In the genomic region with DNA sequence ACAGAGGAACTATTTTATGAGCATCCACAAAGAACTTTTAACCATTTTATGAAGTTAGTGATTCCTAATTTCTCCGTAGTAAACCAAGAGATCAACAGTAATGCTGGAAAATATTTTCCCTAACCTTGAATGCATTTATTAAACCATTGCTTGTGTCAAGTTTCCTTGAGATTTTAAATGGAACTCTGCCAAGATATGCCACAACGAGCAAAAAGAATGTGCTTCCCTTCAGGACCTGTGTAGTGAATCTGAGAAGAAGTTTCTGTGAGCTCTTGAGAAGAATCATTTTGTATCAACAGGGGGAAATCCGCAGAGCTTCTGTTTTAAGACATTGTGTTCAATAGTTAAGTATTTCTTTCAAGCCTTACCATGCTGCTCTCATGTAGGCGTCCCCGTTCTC, we compare ENCODE assay signal across 21 cellular contexts.
"Had no signal": no experiment of that assay in that cellular context is flagged by ENCODE, and none has a peak within 500 bp of the region (broad histone marks: within the 10 kb centered on the region; RNA-seq: fewer than 3 reads in every experiment).

No MANE protein-coding gene starts in this region.

- H3K27me3 ChIP-seq: pancreas had no signal

- H3K9me3 ChIP-seq: pancreas had no signal

- DNase-seq: activated CD4-positive, alpha-beta memory T cell treated with anti-CD3 and anti-CD28 coated beads, Interleukin-2, amount 10 ng/mL, durations not matched to agents 7 days and 5 days; activated CD4-positive, alpha-beta T cell treated with anti-CD3 and anti-CD28 coated beads for 48 hours; activated CD4-positive, CD25-positive, alpha-beta regulatory T cell; activated naive CD4-positive, alpha-beta T cell; activated naive CD8-positive, alpha-beta T cell treated with anti-CD3 and anti-CD28 coated beads for 36 hours; activated T-cell treated with anti-CD3 and anti-CD28 coated beads, Interleukin-2, amount 50 U/mL, for 1 hour; amygdala; effector memory CD4-positive, alpha-beta T cell; mesendoderm; naive thymus-derived CD8-positive, alpha-beta T cell; pancreas; stimulated activated CD4-positive, alpha-beta T cell treated with anti-CD3 and anti-CD28 coated beads, Interleukin-4, amount 100 ng/mL, for 1 hour; stimulated activated naive CD8-positive, alpha-beta T cell treated with anti-CD3 and anti-CD28 coated beads, Interleukin-15, amount 100 ng/mL, for 72 hours; T-helper 1 cell; T-helper 9 cell had no signal

- FAIRE-seq: frontal cortex, pancreas had no signal

- H3K36me3 ChIP-seq: pancreas had no signal

- H3K27ac ChIP-seq: pancreas had no signal

- H3K4me3 Mint-ChIP-seq: activated CD4-positive, alpha-beta memory T cell treated with anti-CD3 and anti-CD28 coated beads, Interleukin-2, amount 10 ng/mL, durations not matched to agents 7 days and 5 days; activated naive CD8-positive, alpha-beta T cell treated with anti-CD3 and anti-CD28 coated beads for 36 hours; activated T-helper 17 cell treated with anti-CD3 and anti-CD28 coated beads, Interleukin-2, amount 50 U/mL, for 72 hours; dendritic cell treated with granulocyte-macrophage colony-stimulating factor and Interleukin-4, amounts not matched to agents 40 ng/mL and 50 ng/mL, for 4 days; naive thymus-derived CD8-positive, alpha-beta T cell; stimulated activated naive CD8-positive, alpha-beta T cell treated with anti-CD3 and anti-CD28 coated beads, Interleukin-15, amount 100 ng/mL, for 72 hours; type B pancreatic cell had no signal

- H3K27me3 Mint-ChIP-seq: activated CD4-positive, alpha-beta memory T cell treated with anti-CD3 and anti-CD28 coated beads, Interleukin-2, amount 10 ng/mL, durations not matched to agents 7 days and 5 days; activated naive CD8-positive, alpha-beta T cell treated with anti-CD3 and anti-CD28 coated beads for 36 hours; activated T-helper 17 cell treated with anti-CD3 and anti-CD28 coated beads, Interleukin-2, amount 50 U/mL, for 72 hours; dendritic cell treated with granulocyte-macrophage colony-stimulating factor and Interleukin-4, amounts not matched to agents 40 ng/mL and 50 ng/mL, for 4 days; naive thymus-derived CD8-positive, alpha-beta T cell; stimulated activated naive CD8-positive, alpha-beta T cell treated with anti-CD3 and anti-CD28 coated beads, Interleukin-15, amount 100 ng/mL, for 72 hours; type B pancreatic cell had no signal

- H3K4me1 Mint-ChIP-seq: activated CD4-positive, alpha-beta memory T cell treated with anti-CD3 and anti-CD28 coated beads, Interleukin-2, amount 10 ng/mL, durations not matched to agents 7 days and 5 days; activated naive CD8-positive, alpha-beta T cell treated with anti-CD3 and anti-CD28 coated beads for 36 hours; activated T-helper 17 cell treated with anti-CD3 and anti-CD28 coated beads, Interleukin-2, amount 50 U/mL, for 72 hours; naive thymus-derived CD8-positive, alpha-beta T cell; stimulated activated naive CD8-positive, alpha-beta T cell treated with anti-CD3 and anti-CD28 coated beads, Interleukin-15, amount 100 ng/mL, for 72 hours had no signal

- H3K4me3 ChIP-seq: pancreas, smooth muscle cell had no signal

- H3K36me3 Mint-ChIP-seq: activated naive CD8-positive, alpha-beta T cell treated with anti-CD3 and anti-CD28 coated beads for 36 hours; naive thymus-derived CD8-positive, alpha-beta T cell; type B pancreatic cell had no signal

- H3K4me1 ChIP-seq: pancreas had no signal

- ATAC-seq: activated T-helper 17 cell treated with anti-CD3 and anti-CD28 coated beads, Interleukin-2, amount 50 U/mL, for 72 hours; naive thymus-derived CD8-positive, alpha-beta T cell; pancreas; sciatic nerve; stimulated activated naive CD8-positive, alpha-beta T cell treated with anti-CD3 and anti-CD28 coated beads, Interleukin-15, amount 100 ng/mL, for 72 hours had no signal

- H3K4me2 ChIP-seq: smooth muscle cell had no signal

- H3K27ac Mint-ChIP-seq: activated CD4-positive, alpha-beta memory T cell treated with anti-CD3 and anti-CD28 coated beads, Interleukin-2, amount 10 ng/mL, durations not matched to agents 7 days and 5 days; activated naive CD8-positive, alpha-beta T cell treated with anti-CD3 and anti-CD28 coated beads for 36 hours; activated T-helper 17 cell treated with anti-CD3 and anti-CD28 coated beads, Interleukin-2, amount 50 U/mL, for 72 hours; dendritic cell treated with granulocyte-macrophage colony-stimulating factor and Interleukin-4, amounts not matched to agents 40 ng/mL and 50 ng/mL, for 4 days; naive thymus-derived CD8-positive, alpha-beta T cell; stimulated activated naive CD8-positive, alpha-beta T cell treated with anti-CD3 and anti-CD28 coated beads, Interleukin-15, amount 100 ng/mL, for 72 hours; type B pancreatic cell had no signal

- H3K9me3 Mint-ChIP-seq: type B pancreatic cell had no signal
